In genomic region chr15:31375772-31376171, GRCh38 we compare ENCODE assay signal across 23 cellular contexts. TPM values are rescaled to one million over a fixed set of nuclear protein-coding genes. Genes with fewer than 3 reads are reported as not detected.
DNase-seq lines count a peak whose midpoint lies in the region; ATAC-seq and TF ChIP-seq lines count a peak whose summit lies in the region.
"Had no signal": no experiment of that assay in that cellular context is flagged by ENCODE, and none has a peak within 500 bp of the region (broad histone marks: within the 10 kb centered on the region; RNA-seq: fewer than 3 reads in every experiment).

No MANE protein-coding gene starts in this region.

- peaks cover 69% of the 10 kb centered on the region for H3K4me1 Mint-ChIP-seq in activated CD4-positive, alpha-beta T cell treated with anti-CD3 and anti-CD28 coated beads, Interleukin-2, amount 10 ng/mL, durations not matched to agents 7 days and 5 days
- peaks cover 31% of the 10 kb centered on the region for H3K4me1 Mint-ChIP-seq in activated CD4-positive, alpha-beta T cell treated with anti-CD3 and anti-CD28 coated beads, Interleukin-2, amount 10 ng/mL, durations not matched to agents 24 days and 14 days
- H3K4me1 Mint-ChIP-seq in T-cell: peaks cover 57 to 78% (median 73%) of the 10 kb centered on the region in 3 donors
- H3K4me1 Mint-ChIP-seq in stimulated activated effector memory CD8-positive, alpha-beta T cell treated with anti-CD3 and anti-CD28 coated beads, Interleukin-12 subunit alpha, Interleukin-12 subunit beta, amount 100 ng/mL, for 72 hours: peaks cover 62% of the 10 kb centered on the region

- H3K27ac Mint-ChIP-seq in activated CD4-positive, alpha-beta T cell treated with anti-CD3 and anti-CD28 coated beads, Interleukin-2, amount 10 ng/mL, durations not matched to agents 7 days and 5 days: peak overlapping the region; percentile 57
- no peak overlapping the region for H3K27ac Mint-ChIP-seq in activated CD4-positive, alpha-beta T cell treated with anti-CD3 and anti-CD28 coated beads, Interleukin-2, amount 10 ng/mL, durations not matched to agents 24 days and 14 days
- H3K27ac Mint-ChIP-seq in T-cell: peak overlapping the region; percentile 39 to 84
- H3K27ac Mint-ChIP-seq in stimulated activated effector memory CD8-positive, alpha-beta T cell treated with anti-CD3 and anti-CD28 coated beads, Interleukin-12 subunit alpha, Interleukin-12 subunit beta, amount 100 ng/mL, for 72 hours: peak overlapping the region; percentile 68

- peaks cover 81% of the 10 kb centered on the region for H3K36me3 ChIP-seq in lower lobe of right lung

- no peak overlapping the region for H3K4me3 Mint-ChIP-seq in activated CD4-positive, alpha-beta T cell treated with anti-CD3 and anti-CD28 coated beads, Interleukin-2, amount 10 ng/mL, durations not matched to agents 7 days and 5 days
- H3K4me3 Mint-ChIP-seq in activated CD4-positive, alpha-beta T cell treated with anti-CD3 and anti-CD28 coated beads, Interleukin-2, amount 10 ng/mL, durations not matched to agents 24 days and 14 days: no peak overlapping the region
- H3K4me3 Mint-ChIP-seq in T-cell: no peak overlapping the region
- no peak overlapping the region for H3K4me3 Mint-ChIP-seq in stimulated activated effector memory CD8-positive, alpha-beta T cell treated with anti-CD3 and anti-CD28 coated beads, Interleukin-12 subunit alpha, Interleukin-12 subunit beta, amount 100 ng/mL, for 72 hours

- peak overlapping the region; percentile 69 for H3K27ac ChIP-seq in lower lobe of right lung
- H3K27ac ChIP-seq: VCaP had no signal

- POLR2A ChIA-PET in activated CD4-positive, alpha-beta T cell treated with anti-CD3 and anti-CD28 coated beads, Interleukin-2, amount 10 ng/mL, durations not matched to agents 7 days and 5 days (lab: Charles Lee): no interaction called here
- POLR2A ChIA-PET in T-cell (lab: Charles Lee): no interaction called here

- no peak for DNase-seq in activated CD4-positive, alpha-beta T cell treated with anti-CD3 and anti-CD28 coated beads, Interleukin-2, amount 10 ng/mL, durations not matched to agents 7 days and 5 days
- no peak for DNase-seq in activated CD4-positive, alpha-beta T cell treated with anti-CD3 and anti-CD28 coated beads, Interleukin-2, amount 10 ng/mL, durations not matched to agents 24 days and 14 days
- DNase-seq in T-cell (no peak), lower lobe of right lung (no peak), superior temporal gyrus (ENCODE audit: extremely low spot score) (no peak)
- no peak for DNase-seq in stimulated activated effector memory CD8-positive, alpha-beta T cell treated with anti-CD3 and anti-CD28 coated beads, Interleukin-12 subunit alpha, Interleukin-12 subunit beta, amount 100 ng/mL, for 72 hours (ENCODE audit: low spot score in 2 of 2)
- DNase-seq in central memory CD4-positive, alpha-beta T cell: no peak
- DNase-seq: 8988T; C1 segment of cervical spinal cord; dorsolateral prefrontal cortex; erythroblast; foreskin melanocyte; GDM1; kidney glomerular epithelial cell; midbrain; NCI-H1417; NCI-H69; SHP77 treated with DMSO at 0.1 percent for 48 hours; stimulated activated CD4-positive, alpha-beta T cell treated with anti-CD3 and anti-CD28 coated beads, Interleukin-15, amount 100 ng/mL, for 24 hours; upper lobe of right lung had no signal

- ATAC-seq in T-cell (replicated peaks in 1 of 4) (no peak), lower lobe of right lung (no peak), HG02973 (IDR thresholded peaks at IDR 0.05; ENCODE audit: unreplicated experiment) (no peak)
- ATAC-seq in stimulated activated effector memory CD8-positive, alpha-beta T cell treated with anti-CD3 and anti-CD28 coated beads, Interleukin-12 subunit alpha, Interleukin-12 subunit beta, amount 100 ng/mL, for 72 hours: no peak
- ATAC-seq: upper lobe of right lung had no signal

- H3K9me3 ChIP-seq in lower lobe of right lung: no peaks in the 10 kb centered on the region
- H3K9me3 ChIP-seq: upper lobe of right lung had no signal

- intact Hi-C loops in activated CD4-positive, alpha-beta T cell treated with anti-CD3 and anti-CD28 coated beads, Interleukin-2, amount 10 ng/mL, durations not matched to agents 24 days and 14 days (cut with micrococcal nuclease): no loop called here
- intact Hi-C loops in lower lobe of right lung (cut with DNase I): no loop called here

- CTCF ChIA-PET in activated CD4-positive, alpha-beta T cell treated with anti-CD3 and anti-CD28 coated beads, Interleukin-2, amount 10 ng/mL, durations not matched to agents 7 days and 5 days (lab: Charles Lee): no interaction called here
- CTCF ChIA-PET in T-cell (lab: Charles Lee): no interaction called here

- H3K4me3 ChIP-seq in lower lobe of right lung: no peak overlapping the region
- H3K4me3 ChIP-seq: dorsolateral prefrontal cortex, upper lobe of right lung had no signal

- no peaks in the 10 kb centered on the region for H3K27me3 ChIP-seq in lower lobe of right lung (ENCODE audit: low read depth)
- H3K27me3 ChIP-seq: dorsolateral prefrontal cortex, upper lobe of right lung had no signal

- H3K36me3 Mint-ChIP-seq in activated CD4-positive, alpha-beta T cell treated with anti-CD3 and anti-CD28 coated beads, Interleukin-2, amount 10 ng/mL, durations not matched to agents 7 days and 5 days (ENCODE audit: low read depth): peaks cover 78% of the 10 kb centered on the region
- H3K36me3 Mint-ChIP-seq in activated CD4-positive, alpha-beta T cell treated with anti-CD3 and anti-CD28 coated beads, Interleukin-2, amount 10 ng/mL, durations not matched to agents 24 days and 14 days (ENCODE audit: low read depth): peaks cover 65% of the 10 kb centered on the region
- H3K36me3 Mint-ChIP-seq in T-cell: peaks cover 44% of the 10 kb centered on the region
- peaks cover 100% of the 10 kb centered on the region for H3K36me3 Mint-ChIP-seq in stimulated activated effector memory CD8-positive, alpha-beta T cell treated with anti-CD3 and anti-CD28 coated beads, Interleukin-12 subunit alpha, Interleukin-12 subunit beta, amount 100 ng/mL, for 72 hours

- peaks cover 65% of the 10 kb centered on the region for H3K4me1 ChIP-seq in lower lobe of right lung

- H3K9me3 Mint-ChIP-seq in activated CD4-positive, alpha-beta T cell treated with anti-CD3 and anti-CD28 coated beads, Interleukin-2, amount 10 ng/mL, durations not matched to agents 7 days and 5 days: no peaks in the 10 kb centered on the region
- H3K9me3 Mint-ChIP-seq in activated CD4-positive, alpha-beta T cell treated with anti-CD3 and anti-CD28 coated beads, Interleukin-2, amount 10 ng/mL, durations not matched to agents 24 days and 14 days: no peaks in the 10 kb centered on the region
- no peaks in the 10 kb centered on the region for H3K9me3 Mint-ChIP-seq in T-cell
- H3K9me3 Mint-ChIP-seq in stimulated activated effector memory CD8-positive, alpha-beta T cell treated with anti-CD3 and anti-CD28 coated beads, Interleukin-12 subunit alpha, Interleukin-12 subunit beta, amount 100 ng/mL, for 72 hours: no peaks in the 10 kb centered on the region
- H3K9me3 Mint-ChIP-seq: activated T-helper 2 cell treated with anti-CD3 and anti-CD28 coated beads, Interferon-gamma antibody, Interleukin-2, Interleukin-4, amounts not matched to agents 10 μg/mL and 5 μg/mL and 100 μg/mL, durations not matched to agents 14 hours and 24 hours and 36 hours had no signal

- H3K27me3 Mint-ChIP-seq in activated CD4-positive, alpha-beta T cell treated with anti-CD3 and anti-CD28 coated beads, Interleukin-2, amount 10 ng/mL, durations not matched to agents 7 days and 5 days: no peaks in the 10 kb centered on the region
- no peaks in the 10 kb centered on the region for H3K27me3 Mint-ChIP-seq in activated CD4-positive, alpha-beta T cell treated with anti-CD3 and anti-CD28 coated beads, Interleukin-2, amount 10 ng/mL, durations not matched to agents 24 days and 14 days
- H3K27me3 Mint-ChIP-seq in T-cell: no peaks in the 10 kb centered on the region

- no peak for TF ChIP-seq CTCF in lower lobe of right lung (IDR thresholded peaks at IDR 0.05)

RNA-seq across cellular contexts. Expression of gene KLF13, which starts 49.1 kb away (rescaled TPM):
- total RNA-seq in activated CD4-positive, alpha-beta T cell treated with anti-CD3 and anti-CD28 coated beads, Interleukin-2, amount 10 ng/mL, durations not matched to agents 7 days and 5 days: 100 to 1,000 TPM; 235 to 264 TPM
- total RNA-seq in activated CD4-positive, alpha-beta T cell treated with anti-CD3 and anti-CD28 coated beads, Interleukin-2, amount 10 ng/mL, durations not matched to agents 24 days and 14 days: 122 and 135 TPM in 2 replicates
- total RNA-seq in T-cell (100 to 1,000 TPM; 218 to 327 (median 288) TPM), lower lobe of right lung (178 TPM)
